In genomic region chr3:126476166-126476975, GRCh38 we compare ENCODE assay signal across 8 cellular contexts. TPM values are rescaled to one million over a fixed set of nuclear protein-coding genes. Genes with fewer than 3 reads are reported as not detected.
DNase-seq lines count a peak whose midpoint lies in the region; ATAC-seq and TF ChIP-seq lines count a peak whose summit lies in the region.

No MANE protein-coding gene starts in this region.

- ATAC-seq in GM21528 (IDR thresholded peaks at IDR 0.05; ENCODE audit: low FRiP score, unreplicated experiment), result peak; percentile 16
- ATAC-seq in SK-N-SH treated with all-trans-retinoic acid at 6 μM for 48 hours, result peak; percentile 5

- intact Hi-C loops in lower leg skin (cut with DNase I; ENCODE audit: low total_unique reads), result no loop called here

- DNase-seq in DMS153 treated with DMSO at 0.1 percent for 48 hours (lab: John Stamatoyannopoulos, UW; ENCODE audit: unreplicated experiment), result peak; percentile 48
- peak; percentile 87 for DNase-seq in coronary artery (ENCODE audit: low spot score)
- DNase-seq in lower leg skin (ENCODE audit: low spot score in 2 of 2), result peak; percentile 67 to 95
- peak; percentile 61 for DNase-seq in superior temporal gyrus (ENCODE audit: extremely low spot score)
- no peak for DNase-seq in COLO829 (ENCODE audit: low spot score)

- peaks cover 21% of the 10 kb centered on the region for H3K4me1 ChIP-seq in HUES64 (ENCODE audit: insufficient read depth, low read length)

- TF ChIP-seq POLR2A in lower leg skin (IDR thresholded peaks at IDR 0.05), result peak in 1 of 2 donors; percentile 55

- H3K27ac ChIP-seq in HUES64 (ENCODE audit: low read depth, low read length) (peak overlapping the region; percentile 73; the same call in 1 of the 2 replicates), coronary artery (peak overlapping the region; percentile 69 to 88)

- peak overlapping the region; percentile 66 for H3K9ac ChIP-seq in HUES64 (ENCODE audit: low read depth, low read length)

- no peaks in the 10 kb centered on the region for H3K9me3 ChIP-seq in HUES64 (ENCODE audit: insufficient read depth, low read depth, low read length)

- H3K36me3 ChIP-seq in HUES64 (ENCODE audit: insufficient read depth, low read length), result peaks cover 7% of the 10 kb centered on the region

- peak overlapping the region; percentile 77 for H3K4me3 ChIP-seq in HUES64 (ENCODE audit: low read length)
- H3K4me3 ChIP-seq in coronary artery, result peak overlapping the region; percentile 82
- peak overlapping the region; percentile 39 for H3K4me3 ChIP-seq in lower leg skin (ENCODE audit: low read depth, poor library complexity, severe bottlenecking)

- no peak for TF ChIP-seq CTCF in coronary artery (IDR thresholded peaks at IDR 0.05)
- TF ChIP-seq CTCF in lower leg skin (IDR thresholded peaks at IDR 0.05), result no peak

- 18% methylated on average over 58 of the region's 63 CpGs for WGBS in HUES64
- WGBS in lower leg skin, 2 donors, result 14% methylated on average over 42 to 47 of the region's 63 CpGs

- no peaks in the 10 kb centered on the region for H3K27me3 ChIP-seq in HUES64 (ENCODE audit: insufficient read depth, low read length)

TF ChIP-seq in SK-N-SH treated with all-trans-retinoic acid at 6 μM for 48 hours, 23 proteins besides CTCF, POLR2A, EP300 and RAD21:
- TF ChIP-seq ESRRG (CRISPR knock-in tag; IDR thresholded peaks at IDR 0.05) (no peak), ZNF565 (CRISPR knock-in tag; conservative IDR thresholded peaks at IDR 0.05; ENCODE audit: low read depth) (no peak), ZNF70 (CRISPR knock-in tag; IDR thresholded peaks at IDR 0.05) (no peak), ZC3H10 (CRISPR knock-in tag; IDR thresholded peaks at IDR 0.05) (no peak)
TF ChIP-seq in SK-N-SH treated with all-trans-retinoic acid at 6 μM for 48 hours: peak in this region for 0.

RNA-seq across cellular contexts. Expression of gene ZXDC, which starts 0.7 kb away (rescaled TPM):
- polyA plus RNA-seq in HUES64 (2013, experiment 1 of 2), result 13.1 TPM
- polyA plus RNA-seq in HUES64 (2013, experiment 2 of 2), result 13.1 TPM
- total RNA-seq in lower leg skin, result 10 to 100 TPM; 37.5 to 62.0 (median 52.3) TPM

RNA-seq across cellular contexts. Expression of gene UROC1, which starts 41.2 kb away (rescaled TPM):
- polyA plus RNA-seq in HUES64 (2013, experiment 1 of 2), result not detected
- not detected for polyA plus RNA-seq in HUES64 (2013, experiment 2 of 2)
- not detected for total RNA-seq in lower leg skin

RNA-seq across cellular contexts. Expression of gene CHST13, which starts 47.6 kb away (rescaled TPM):
- 1.4 TPM for polyA plus RNA-seq in HUES64 (2013, experiment 1 of 2)
- polyA plus RNA-seq in HUES64 (2013, experiment 2 of 2), result 1.8 TPM
- total RNA-seq in lower leg skin, result under 1 TPM in 1 of 4 donors, not detected in 3; 0.32 TPM
